In the genomic region with DNA sequence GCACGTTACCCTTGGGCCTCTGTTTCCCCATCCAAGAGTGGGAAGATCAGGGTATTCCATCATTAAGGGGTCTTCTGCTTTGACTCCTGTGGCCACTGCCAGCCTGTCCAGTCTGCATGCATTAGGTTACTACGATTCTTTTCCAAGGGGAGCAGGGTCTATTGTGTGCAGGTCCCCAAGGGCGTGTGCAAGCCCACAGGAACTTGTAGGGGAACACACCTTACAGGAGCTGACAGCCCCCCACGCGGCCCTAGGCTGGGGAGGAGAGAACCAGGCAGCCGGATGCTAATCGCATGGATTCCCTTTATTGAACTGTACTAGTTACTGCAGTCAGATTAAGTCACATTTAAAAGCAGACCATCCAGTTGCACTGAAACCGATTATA, we compare ENCODE assay signal across 20 cellular contexts.
"Had no signal": no experiment of that assay in that cellular context is flagged by ENCODE, and none has a peak within 500 bp of the region (broad histone marks: within the 10 kb centered on the region; RNA-seq: fewer than 3 reads in every experiment).

No MANE protein-coding gene starts in this region.

- H3K4me3 ChIP-seq: esophagus squamous epithelium, gastroesophageal sphincter, mucosa of descending colon, psoas muscle, right lobe of liver, testis, transverse colon had no signal

- H3K4me1 Mint-ChIP-seq: central memory CD8-positive, alpha-beta T cell had no signal

- H3K36me3 Mint-ChIP-seq: naive thymus-derived CD8-positive, alpha-beta T cell; stimulated activated naive B cell treated with anti-CD40 and anti-IgM and Interleukin-4, amounts not matched to agents 10 μg/mL and 1 μg/mL and 100 μg/mL, for 72 hours had no signal

- H3K9me3 ChIP-seq: esophagus squamous epithelium, gastroesophageal sphincter, mucosa of descending colon, psoas muscle, right lobe of liver, testis, transverse colon had no signal

- H3K4me3 Mint-ChIP-seq: central memory CD8-positive, alpha-beta T cell; effector memory CD8-positive, alpha-beta T cell; stimulated activated naive B cell treated with anti-CD40 and anti-IgM and Interleukin-4, amounts not matched to agents 10 μg/mL and 1 μg/mL and 100 μg/mL, for 72 hours; stimulated activated naive CD8-positive, alpha-beta T cell treated with anti-CD3 and anti-CD28 coated beads, Interleukin-15, amount 100 ng/mL, for 72 hours had no signal

- ATAC-seq: effector memory CD8-positive, alpha-beta T cell; gastroesophageal sphincter; mucosa of descending colon; naive thymus-derived CD8-positive, alpha-beta T cell; psoas muscle; right lobe of liver; stimulated activated naive B cell treated with anti-CD40 and anti-IgM and Interleukin-4, amounts not matched to agents 10 μg/mL and 1 μg/mL and 100 μg/mL, for 72 hours; stimulated activated naive CD8-positive, alpha-beta T cell treated with anti-CD3 and anti-CD28 coated beads, Interleukin-15, amount 100 ng/mL, for 72 hours had no signal

- DNase-seq: effector memory CD8-positive, alpha-beta T cell; esophagus squamous epithelium; foreskin fibroblast; hippocampal formation; kidney glomerular epithelial cell; mammary epithelial cell; retina; right lobe of liver; stimulated activated CD4-positive, alpha-beta T cell treated with anti-CD3 and anti-CD28 coated beads, Interleukin-2, amount 100 ng/mL, for 24 hours; stimulated activated CD4-positive, alpha-beta T cell treated with anti-CD3 and anti-CD28 coated beads, Interleukin-4, amount 100 ng/mL, for 4 hours; stimulated activated naive B cell treated with anti-CD40 and anti-IgM and Interleukin-4, amounts not matched to agents 10 μg/mL and 1 μg/mL and 100 μg/mL, for 72 hours; stimulated activated naive CD8-positive, alpha-beta T cell treated with anti-CD3 and anti-CD28 coated beads, Interleukin-15, amount 100 ng/mL, for 72 hours; testis had no signal

- H3K36me3 ChIP-seq: esophagus squamous epithelium, right lobe of liver, transverse colon had no signal

- H3K27ac Mint-ChIP-seq: effector memory CD8-positive, alpha-beta T cell; stimulated activated naive B cell treated with anti-CD40 and anti-IgM and Interleukin-4, amounts not matched to agents 10 μg/mL and 1 μg/mL and 100 μg/mL, for 72 hours; stimulated activated naive CD8-positive, alpha-beta T cell treated with anti-CD3 and anti-CD28 coated beads, Interleukin-15, amount 100 ng/mL, for 72 hours had no signal

- H3K27ac ChIP-seq: epithelial cell of prostate, esophagus squamous epithelium, gastroesophageal sphincter, psoas muscle, right lobe of liver, testis, transverse colon had no signal

- H3K9me3 Mint-ChIP-seq: central memory CD8-positive, alpha-beta T cell; effector memory CD8-positive, alpha-beta T cell; naive thymus-derived CD8-positive, alpha-beta T cell; stimulated activated naive B cell treated with anti-CD40 and anti-IgM and Interleukin-4, amounts not matched to agents 10 μg/mL and 1 μg/mL and 100 μg/mL, for 72 hours had no signal

- H3K27me3 ChIP-seq: gastroesophageal sphincter, right lobe of liver, testis, transverse colon had no signal

- H3K27me3 Mint-ChIP-seq: central memory CD8-positive, alpha-beta T cell; stimulated activated naive CD8-positive, alpha-beta T cell treated with anti-CD3 and anti-CD28 coated beads, Interleukin-15, amount 100 ng/mL, for 72 hours had no signal

- H3K4me1 ChIP-seq: psoas muscle, right lobe of liver had no signal
